In genomic region chr19:47049307-47049700, GRCh38 we compare ENCODE assay signal across 1 cellular context.
TF ChIP-seq lines count a peak whose summit lies in the region.

No MANE protein-coding gene starts in this region.

TF ChIP-seq in HepG2, 621 proteins besides CTCF, POLR2A, EP300 and RAD21:
- TF ChIP-seq ZNF569 (CRISPR knock-in tag; IDR thresholded peaks at IDR 0.05; ENCODE audit: borderline replicate concordance) (no peak), ZNF891 (CRISPR knock-in tag; IDR thresholded peaks at IDR 0.05) (0 out of 2 replicates have a peak, but pooled peaks have one; percentile 20), HOMEZ (CRISPR knock-in tag; IDR thresholded peaks at IDR 0.05; ENCODE audit: low read depth) (no peak)
